ENCODE assay signal across 24 cellular contexts in genomic region chr3:100580147-100580546, GRCh38. TPM values are rescaled to one million over a fixed set of nuclear protein-coding genes. Genes with fewer than 3 reads are reported as not detected.
"Had no signal": no experiment of that assay in that cellular context is flagged by ENCODE, and none has a peak within 500 bp of the region (broad histone marks: within the 10 kb centered on the region; RNA-seq: fewer than 3 reads in every experiment).

No MANE protein-coding gene starts in this region.

- ATAC-seq: stimulated activated effector memory CD8-positive, alpha-beta T cell treated with anti-CD3 and anti-CD28 coated beads, Interleukin-12 subunit alpha, Interleukin-12 subunit beta, amount 100 ng/mL, for 72 hours; stimulated activated memory B cell treated with anti-CD40 and anti-IgM and Interleukin-4, amounts not matched to agents 10 μg/mL and 1 μg/mL and 100 μg/mL, for 72 hours; stimulated activated naive B cell treated with anti-CD40 and anti-IgM and Interleukin-4, amounts not matched to agents 10 μg/mL and 1 μg/mL and 100 μg/mL, for 72 hours; stimulated activated naive CD8-positive, alpha-beta T cell treated with anti-CD3 and anti-CD28 coated beads, Interleukin-15, amount 100 ng/mL, for 72 hours; stimulated activated naive CD8-positive, alpha-beta T cell treated with anti-CD3 and anti-CD28 coated beads, Interleukin-15, Interleukin-2, amounts not matched to agents 100 U/mL and 50 U/mL, for 24 hours; upper lobe of right lung had no signal

- DNase-seq: stimulated activated CD4-positive, alpha-beta T cell treated with anti-CD3 and anti-CD28 coated beads, Interleukin-2, amount 100 ng/mL, for 48 hours; stimulated activated CD4-positive, alpha-beta T cell treated with anti-CD3 and anti-CD28 coated beads, Interleukin-4, amount 100 ng/mL, for 1 hour; stimulated activated CD4-positive, alpha-beta T cell treated with anti-CD3 and anti-CD28 coated beads, Interleukin-4, amount 100 ng/mL, for 24 hours; stimulated activated CD4-positive, alpha-beta T cell treated with anti-CD3 and anti-CD28 coated beads, Interleukin-4, amount 100 ng/mL, for 4 hours; stimulated activated CD8-positive, alpha-beta memory T cell treated with anti-CD3 and anti-CD28 coated beads, Interleukin-4, amount 100 ng/mL, for 48 hours; stimulated activated naive B cell treated with anti-CD40 and anti-IgM and Interleukin-4, amounts not matched to agents 10 μg/mL and 1 μg/mL and 100 μg/mL, for 72 hours; stimulated activated naive CD4-positive, alpha-beta T cell treated with Interleukin-2 at 50 U/mL for 16 hours; stimulated activated naive CD8-positive, alpha-beta T cell treated with anti-CD3 and anti-CD28 coated beads, Interleukin-15, amount 100 ng/mL, for 72 hours; stimulated activated naive CD8-positive, alpha-beta T cell treated with anti-CD3 and anti-CD28 coated beads, Interleukin-15, Interleukin-2, amounts not matched to agents 100 U/mL and 50 U/mL, for 24 hours; stomach; substantia nigra; testis; thyroid gland; tibial artery; transverse colon; trophoblast cell; upper lobe of left lung; upper lobe of right lung; uterus had no signal

RNA-seq across cellular contexts. Expression of gene ADGRG7, which starts 29.3 kb away (rescaled TPM):
- total RNA-seq: subcutaneous adipose tissue, thoracic aorta, thyroid gland, upper lobe of left lung, upper lobe of right lung, vagina had no signal
